40 cellular contexts compared by ENCODE assay signal in genomic region chr10:127129104-127129503, GRCh38.
"Had no signal": no experiment of that assay in that cellular context is flagged by ENCODE, and none has a peak within 500 bp of the region (broad histone marks: within the 10 kb centered on the region; RNA-seq: fewer than 3 reads in every experiment).

No MANE protein-coding gene starts in this region.

- H3K9me3 ChIP-seq: adrenal gland, ascending aorta, body of pancreas, breast epithelium had no signal

- H3K27ac ChIP-seq: adrenal gland, ascending aorta, body of pancreas, brain microvascular endothelial cell, breast epithelium, cardiac muscle cell had no signal

- H3K4me1 Mint-ChIP-seq: activated naive CD4-positive, alpha-beta T cell treated with anti-CD3 and anti-CD28 coated beads, Interleukin-2, amount 10 ng/mL, durations not matched to agents 7 days and 5 days; activated naive CD4-positive, alpha-beta T cell treated with anti-CD3 and anti-CD28 coated beads, Interleukin-2, amount 50 U/mL, for 24 hours; activated naive CD8-positive, alpha-beta T cell treated with anti-CD3 and anti-CD28 coated beads for 36 hours; activated naive CD8-positive, alpha-beta T cell treated with anti-CD3 and anti-CD28 coated beads, Interleukin-2, amount 50 U/mL, for 24 hours; activated T-helper 17 cell treated with anti-CD3 and anti-CD28 coated beads, Interleukin-2, amount 50 U/mL, for 72 hours; central memory CD8-positive, alpha-beta T cell had no signal

- H3K4me3 Mint-ChIP-seq: activated naive CD4-positive, alpha-beta T cell treated with anti-CD3 and anti-CD28 coated beads for 36 hours; activated naive CD4-positive, alpha-beta T cell treated with anti-CD3 and anti-CD28 coated beads, Interleukin-2, amount 10 ng/mL, durations not matched to agents 7 days and 5 days; activated naive CD4-positive, alpha-beta T cell treated with anti-CD3 and anti-CD28 coated beads, Interleukin-2, amount 50 U/mL, for 24 hours; activated naive CD8-positive, alpha-beta T cell; activated naive CD8-positive, alpha-beta T cell treated with anti-CD3 and anti-CD28 coated beads for 36 hours; activated naive CD8-positive, alpha-beta T cell treated with anti-CD3 and anti-CD28 coated beads, Interleukin-2, amount 10 ng/mL, durations not matched to agents 7 days and 5 days; activated naive CD8-positive, alpha-beta T cell treated with anti-CD3 and anti-CD28 coated beads, Interleukin-2, amount 50 U/mL, for 24 hours; activated T-cell treated with anti-CD3 and anti-CD28 coated beads, Interleukin-2, amount 50 U/mL, for 24 hours; activated T-cell treated with anti-CD3 and anti-CD28 coated beads, Interleukin-2, amount 50 U/mL, for 4 hours; activated T-cell treated with anti-CD3 and anti-CD28 coated beads, Interleukin-2, amount 50 U/mL, for 72 hours; activated T-helper 1 cell treated with anti-CD3 and anti-CD28 coated beads, Interleukin-12 subunit alpha, Interleukin-12 subunit beta, Interleukin-2, Interleukin-4 antibody, amounts not matched to agents 30 ng/mL and 10 ng/mL and 1 ng/mL, durations not matched to agents 14 hours and 24 hours and 36 hours; activated T-helper 17 cell treated with anti-CD3 and anti-CD28 coated beads, Interleukin-2, amount 50 U/mL, for 72 hours; brain; central memory CD8-positive, alpha-beta T cell had no signal

- H3K36me3 Mint-ChIP-seq: activated naive CD4-positive, alpha-beta T cell treated with anti-CD3 and anti-CD28 coated beads, Interleukin-2, amount 10 ng/mL, durations not matched to agents 7 days and 5 days; activated naive CD4-positive, alpha-beta T cell treated with anti-CD3 and anti-CD28 coated beads, Interleukin-2, amount 50 U/mL, for 24 hours; activated naive CD4-positive, alpha-beta T cell treated with anti-CD3 and anti-CD28 coated beads, Interleukin-2, amount 50 U/mL, for 72 hours; activated naive CD8-positive, alpha-beta T cell; activated naive CD8-positive, alpha-beta T cell treated with anti-CD3 and anti-CD28 coated beads for 36 hours; activated naive CD8-positive, alpha-beta T cell treated with anti-CD3 and anti-CD28 coated beads, Interleukin-2, amount 10 ng/mL, durations not matched to agents 7 days and 5 days had no signal

- DNase-seq: activated effector memory CD4-positive, alpha-beta T cell treated with anti-CD3 and anti-CD28 coated beads, Interleukin-2, amount 50 U/mL, for 16 hours; activated effector memory CD4-positive, alpha-beta T cell treated with Interleukin-2 at 50 U/mL for 16 hours; activated gamma-delta T cell; activated gamma-delta T cell treated with Interleukin-2 at 50 U/mL for 16 hours; activated naive CD4-positive, alpha-beta T cell; activated naive CD4-positive, alpha-beta T cell treated with anti-CD3 and anti-CD28 coated beads for 36 hours; activated naive CD4-positive, alpha-beta T cell treated with anti-CD3 and anti-CD28 coated beads, Interleukin-2, amount 10 ng/mL, durations not matched to agents 7 days and 5 days; activated naive CD4-positive, alpha-beta T cell treated with anti-CD3 and anti-CD28 coated beads, Interleukin-2, amount 50 U/mL, for 16 hours; activated naive CD4-positive, alpha-beta T cell treated with Interleukin-2 at 50 U/mL for 16 hours; activated naive CD8-positive, alpha-beta T cell treated with anti-CD3 and anti-CD28 coated beads for 36 hours; activated naive CD8-positive, alpha-beta T cell treated with anti-CD3 and anti-CD28 coated beads, Interleukin-2, amount 10 ng/mL, durations not matched to agents 7 days and 5 days; activated naive CD8-positive, alpha-beta T cell treated with anti-CD3 and anti-CD28 coated beads, Interleukin-2, amount 50 U/mL, for 24 hours; activated T-cell treated with anti-CD3 and anti-CD28 coated beads, Interleukin-2, amount 50 U/mL, for 1 hour; activated T-cell treated with anti-CD3 and anti-CD28 coated beads, Interleukin-2, amount 50 U/mL, for 24 hours; activated T-cell treated with anti-CD3 and anti-CD28 coated beads, Interleukin-2, amount 50 U/mL, for 4 hours; activated T-cell treated with anti-CD3 and anti-CD28 coated beads, Interleukin-2, amount 50 U/mL, for 48 hours; activated T-cell treated with anti-CD3 and anti-CD28 coated beads, Interleukin-2, amount 50 U/mL, for 72 hours; adrenal gland; amniotic stem cell; amygdala; anterior cingulate cortex; aorta; body of pancreas; brain microvascular endothelial cell; caudate nucleus; central memory CD4-positive, alpha-beta T cell; cerebellar nuclear complex had no signal

- H3K27me3 Mint-ChIP-seq: activated naive CD4-positive, alpha-beta T cell treated with anti-CD3 and anti-CD28 coated beads, Interleukin-2, amount 10 ng/mL, durations not matched to agents 7 days and 5 days; activated naive CD8-positive, alpha-beta T cell; activated naive CD8-positive, alpha-beta T cell treated with anti-CD3 and anti-CD28 coated beads for 36 hours; activated naive CD8-positive, alpha-beta T cell treated with anti-CD3 and anti-CD28 coated beads, Interleukin-2, amount 50 U/mL, for 24 hours; activated T-cell treated with anti-CD3 and anti-CD28 coated beads, Interleukin-2, amount 50 U/mL, for 24 hours; activated T-helper 17 cell treated with anti-CD3 and anti-CD28 coated beads, Interleukin-2, amount 50 U/mL, for 72 hours; brain; central memory CD8-positive, alpha-beta T cell had no signal

- H3K4me1 ChIP-seq: ascending aorta, body of pancreas, breast epithelium had no signal

- ATAC-seq: activated naive CD4-positive, alpha-beta T cell treated with anti-CD3 and anti-CD28 coated beads, Interleukin-2, amount 50 U/mL, for 72 hours; activated naive CD8-positive, alpha-beta T cell treated with anti-CD3 and anti-CD28 coated beads, Interleukin-2, amount 50 U/mL, for 24 hours; activated T-cell treated with anti-CD3 and anti-CD28 coated beads, Interleukin-2, amount 50 U/mL, for 4 hours; activated T-cell treated with anti-CD3 and anti-CD28 coated beads, Interleukin-2, amount 50 U/mL, for 72 hours; activated T-helper 17 cell treated with anti-CD3 and anti-CD28 coated beads, Interleukin-2, amount 50 U/mL, for 72 hours; body of pancreas had no signal

- H3K27me3 ChIP-seq: adrenal gland, ascending aorta, body of pancreas, brain microvascular endothelial cell, breast epithelium, cardiac muscle cell had no signal

- H3K4me3 ChIP-seq: adrenal gland, ascending aorta, body of pancreas, breast epithelium, cardiac muscle cell had no signal

- FAIRE-seq: astrocyte, bronchial epithelial cell had no signal

- H3K27ac Mint-ChIP-seq: activated naive CD4-positive, alpha-beta T cell treated with anti-CD3 and anti-CD28 coated beads for 36 hours; activated naive CD4-positive, alpha-beta T cell treated with anti-CD3 and anti-CD28 coated beads, Interleukin-2, amount 10 ng/mL, durations not matched to agents 7 days and 5 days; activated naive CD4-positive, alpha-beta T cell treated with anti-CD3 and anti-CD28 coated beads, Interleukin-2, amount 50 U/mL, for 24 hours; activated naive CD4-positive, alpha-beta T cell treated with anti-CD3 and anti-CD28 coated beads, Interleukin-2, amount 50 U/mL, for 72 hours; activated naive CD8-positive, alpha-beta T cell; activated naive CD8-positive, alpha-beta T cell treated with anti-CD3 and anti-CD28 coated beads for 36 hours; activated naive CD8-positive, alpha-beta T cell treated with anti-CD3 and anti-CD28 coated beads, Interleukin-2, amount 10 ng/mL, durations not matched to agents 7 days and 5 days; activated naive CD8-positive, alpha-beta T cell treated with anti-CD3 and anti-CD28 coated beads, Interleukin-2, amount 50 U/mL, for 24 hours; activated T-cell treated with anti-CD3 and anti-CD28 coated beads, Interleukin-2, amount 50 U/mL, for 24 hours; activated T-cell treated with anti-CD3 and anti-CD28 coated beads, Interleukin-2, amount 50 U/mL, for 72 hours; activated T-helper 1 cell treated with anti-CD3 and anti-CD28 coated beads, Interleukin-12 subunit alpha, Interleukin-12 subunit beta, Interleukin-2, Interleukin-4 antibody, amounts not matched to agents 30 ng/mL and 10 ng/mL and 1 ng/mL, durations not matched to agents 14 hours and 24 hours and 36 hours; activated T-helper 17 cell treated with anti-CD3 and anti-CD28 coated beads, Interleukin-2, amount 50 U/mL, for 72 hours; activated T-helper 2 cell treated with anti-CD3 and anti-CD28 coated beads, Interferon-gamma antibody, Interleukin-2, Interleukin-4, amounts not matched to agents 10 μg/mL and 5 μg/mL and 100 μg/mL, durations not matched to agents 14 hours and 24 hours and 36 hours; brain had no signal

- H3K9me3 Mint-ChIP-seq: activated naive CD4-positive, alpha-beta T cell treated with anti-CD3 and anti-CD28 coated beads for 36 hours; activated naive CD4-positive, alpha-beta T cell treated with anti-CD3 and anti-CD28 coated beads, Interleukin-2, amount 50 U/mL, for 24 hours; activated naive CD8-positive, alpha-beta T cell treated with anti-CD3 and anti-CD28 coated beads for 36 hours; activated naive CD8-positive, alpha-beta T cell treated with anti-CD3 and anti-CD28 coated beads, Interleukin-2, amount 10 ng/mL, durations not matched to agents 7 days and 5 days; activated T-cell treated with anti-CD3 and anti-CD28 coated beads, Interleukin-2, amount 50 U/mL, for 24 hours; activated T-helper 1 cell treated with anti-CD3 and anti-CD28 coated beads, Interleukin-12 subunit alpha, Interleukin-12 subunit beta, Interleukin-2, Interleukin-4 antibody, amounts not matched to agents 30 ng/mL and 10 ng/mL and 1 ng/mL, durations not matched to agents 14 hours and 24 hours and 36 hours; activated T-helper 17 cell treated with anti-CD3 and anti-CD28 coated beads, Interleukin-2, amount 50 U/mL, for 72 hours; activated T-helper 2 cell treated with anti-CD3 and anti-CD28 coated beads, Interferon-gamma antibody, Interleukin-2, Interleukin-4, amounts not matched to agents 10 μg/mL and 5 μg/mL and 100 μg/mL, durations not matched to agents 14 hours and 24 hours and 36 hours; brain; central memory CD8-positive, alpha-beta T cell had no signal

- H3K36me3 ChIP-seq: adrenal gland, breast epithelium had no signal
